In genomic region chr11:19242184-19242932, GRCh38 we compare ENCODE assay signal across 8 cellular contexts. TPM values are rescaled to one million over a fixed set of nuclear protein-coding genes. Genes with fewer than 3 reads are reported as not detected.
DNase-seq lines count a peak whose midpoint lies in the region; ATAC-seq and TF ChIP-seq lines count a peak whose summit lies in the region.

No MANE protein-coding gene starts in this region.

- CTCF ChIA-PET in OCI-LY7 (lab: Charles Lee; ENCODE audit: unreplicated experiment), result no interaction called here

- peaks cover 31% of the 10 kb centered on the region for H3K36me3 ChIP-seq in OCI-LY7 (ENCODE audit: insufficient read depth, low read length)
- H3K36me3 ChIP-seq in osteoblast (ENCODE audit: insufficient read depth, low read length), result no peaks in the 10 kb centered on the region

- H2AFZ ChIP-seq in OCI-LY7 (ENCODE audit: low read length) (peak overlapping the region; percentile 71), osteoblast (ENCODE audit: low read length) (peak overlapping the region; percentile 82)

- peak overlapping the region; percentile 90 for H3K27ac ChIP-seq in OCI-LY7 (ENCODE audit: low read depth, low read length, poor library complexity, severe bottlenecking)
- H3K27ac ChIP-seq in osteoblast (ENCODE audit: low read depth, low read length), result no peak overlapping the region

- POLR2A ChIA-PET in OCI-LY7 (lab: Charles Lee), result interaction anchor here (0.6 to 0.7 kb wide), 2 partner anchors 27 to 497 kb away, joined by 4 read pairs; no protein-coding TSS in a partner anchor

- BruUV-seq in OCI-LY7 (replicated peaks; lab: Mats Ljungman, UMichigan), result no TSS peak

- H3K4me2 ChIP-seq in OCI-LY7 (ENCODE audit: low read length) (peak overlapping the region; percentile 90), osteoblast (ENCODE audit: insufficient read depth, low read length) (peak overlapping the region; percentile 97)

- H3K9me3 ChIP-seq in OCI-LY7 (ENCODE audit: low read length) (no peaks in the 10 kb centered on the region), osteoblast (ENCODE audit: low read depth, low read length) (no peaks in the 10 kb centered on the region)

- H3K9me2 ChIP-seq in OCI-LY7 (ENCODE audit: insufficient read depth, low read length), result no peaks in the 10 kb centered on the region

- TF ChIP-seq CTCF in OCI-LY7 (conservative IDR thresholded peaks at IDR 0.05; ENCODE audit: low read length) (no peak), epithelial cell of esophagus (IDR thresholded peaks at IDR 0.05; ENCODE audit: insufficient read depth, low read depth, low read length, missing control alignments) (no peak), osteoblast (IDR thresholded peaks at IDR 0.05; ENCODE audit: extremely low read depth, low read depth, low read length) (no peak)

- H4K20me1 ChIP-seq in OCI-LY7 (ENCODE audit: insufficient read depth, low read length), result 0 out of 2 replicates have a peak, but pooled peaks cover 3% of the 10 kb centered on the region
- no peaks in the 10 kb centered on the region for H4K20me1 ChIP-seq in osteoblast (ENCODE audit: insufficient read depth, low read length)

- H3K79me2 ChIP-seq in OCI-LY7 (ENCODE audit: insufficient read depth, low read depth, low read length) (peaks cover 34% of the 10 kb centered on the region), osteoblast (ENCODE audit: insufficient read depth, low read length) (peaks cover 2% of the 10 kb centered on the region)

- H3K4me1 ChIP-seq in OCI-LY7 (ENCODE audit: insufficient read depth, low read length, poor library complexity, severe bottlenecking) (peaks cover 35% of the 10 kb centered on the region), osteoblast (ENCODE audit: insufficient read depth, low read length) (peaks cover 11% of the 10 kb centered on the region)

- DNase-seq in DMS53 treated with DMSO at 0.1 percent for 48 hours (lab: John Stamatoyannopoulos, UW; ENCODE audit: unreplicated experiment) (peak; percentile 8), OCI-LY7 (ENCODE audit: low spot score) (no peak), epithelial cell of esophagus (ENCODE audit: low read depth) (peak; percentile 31), osteoblast (ENCODE audit: insufficient read length, low spot score, missing footprints) (peak; percentile 84), NCI-H1417 (lab: John Stamatoyannopoulos, UW) (no peak), NAMALWA (ENCODE audit: low spot score) (no peak), activated gamma-delta T cell treated with Interleukin-2 at 50 U/mL for 16 hours (no peak)

- peaks cover 22% of the 10 kb centered on the region for H3K27me3 ChIP-seq in osteoblast (ENCODE audit: insufficient read depth, low read length)

- no peak for ATAC-seq in HG03196 (IDR thresholded peaks at IDR 0.05; ENCODE audit: unreplicated experiment)

- peak overlapping the region; percentile 97 for H3K4me3 ChIP-seq in OCI-LY7 (ENCODE audit: low read depth, low read length, poor library complexity, severe bottlenecking)
- peak overlapping the region; percentile 77 for H3K4me3 ChIP-seq in epithelial cell of esophagus (ENCODE audit: low read length)
- H3K4me3 ChIP-seq in osteoblast (ENCODE audit: insufficient read depth, low read length), result peak overlapping the region; percentile 87

- intact Hi-C loops in OCI-LY7 (cut with micrococcal nuclease; ENCODE audit: unreplicated experiment), result loop anchor here (5.0 kb wide), 3 partner anchors 125 to 715 kb away; partner anchors contain the start of genes TSG101 and ZDHHC13

RNA-seq across cellular contexts. Expression of gene E2F8, which starts 1.6 kb away (rescaled TPM):
- total RNA-seq in OCI-LY7 (2014; rRNA removed; shearing (Covaris generic)), result 29.3 and 46.0 TPM in 2 replicates
- total RNA-seq in OCI-LY7 (2022) (55.7 and 75.2 TPM in 2 replicates), osteoblast (0.29 and 0.36 TPM in 2 replicates)

RNA-seq across cellular contexts. Expression of gene CSRP3, which starts 40.6 kb away (rescaled TPM):
- not detected in 2 replicates for total RNA-seq in OCI-LY7 (2014; rRNA removed; shearing (Covaris generic))
- not detected in 2 replicates for total RNA-seq in OCI-LY7 (2022)
- not detected in 2 replicates for total RNA-seq in osteoblast

Comparison
In these comparisons a context has a peak if more than half of its experiments do, and no peak if none do; other contexts are left out.
1. DNase-seq: peak in DMS53 treated with DMSO at 0.1 percent for 48 hours (single experiment), epithelial cell of esophagus (single experiment) and osteoblast (single experiment); none in OCI-LY7 (single experiment), NCI-H1417 (0 of 3), NAMALWA (single experiment) and activated gamma-delta T cell treated with Interleukin-2 at 50 U/mL for 16 hours (single experiment).
2. RNA of gene E2F8, which starts 1.6 kb away (total RNA-seq): 29.3 to 75.2 TPM in OCI-LY7; 0.29 to 0.36 TPM in osteoblast; every median in the first group is over 10 times any median in the second.
3. Peak in every context shown above with its lines, with median percentiles within 50 percentile points of each other: H3K4me3 ChIP-seq.